Comparison of ENCODE assay signal across 8 cellular contexts in the genomic region with DNA sequence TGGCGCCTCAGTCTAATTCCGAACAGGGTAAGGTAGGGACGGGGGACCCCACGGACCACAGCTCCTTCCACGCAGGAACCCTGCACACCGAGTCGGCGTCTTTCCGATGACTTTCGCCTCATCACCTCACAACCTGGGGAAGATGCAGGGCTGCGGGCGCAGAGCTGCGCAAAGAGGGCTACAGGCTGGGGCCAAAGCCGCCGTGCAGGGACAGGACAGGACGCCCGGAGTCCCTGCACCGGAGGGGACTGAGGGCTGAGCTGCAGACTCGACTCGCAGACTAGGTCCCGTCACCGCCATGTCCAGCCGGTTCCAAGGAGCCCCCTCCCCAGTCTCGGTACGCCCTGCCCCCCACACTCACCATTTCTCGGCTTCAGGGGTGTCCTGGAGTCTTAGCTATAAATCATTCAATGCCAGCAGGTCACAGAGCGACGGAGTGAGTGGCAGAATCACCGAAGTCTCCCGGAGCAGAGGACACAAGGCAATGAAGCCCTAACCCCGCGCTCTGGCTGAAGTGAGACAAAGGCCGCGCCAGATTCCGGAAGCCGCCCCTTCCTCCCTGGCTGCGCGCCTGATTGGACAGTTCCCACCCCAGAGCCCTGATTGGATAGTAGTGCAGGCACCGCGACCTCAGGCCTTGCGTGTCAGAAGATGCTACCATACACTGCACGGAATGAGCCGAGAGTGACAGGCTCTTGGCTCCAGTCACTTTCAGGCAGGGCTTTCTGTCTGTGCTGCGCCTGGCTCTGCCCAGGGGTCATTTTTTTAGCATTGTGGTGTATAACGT. TPM values are rescaled to one million over a fixed set of nuclear protein-coding genes. Genes with fewer than 3 reads are reported as not detected.
DNase-seq lines count a peak whose midpoint lies in the region; ATAC-seq and TF ChIP-seq lines count a peak whose summit lies in the region.
"Not testable (repeated sequence)": the region's sequence is repeated elsewhere in the genome, so short reads cannot be mapped to it uniquely, and the experiment has no call there.

TSS of gene ZNF519 (minus strand) at position 522 of the 787 bp plus-strand sequence. CDS start at position 364, 158 bp downstream.

- H3K4me3 Mint-ChIP-seq in activated B cell treated with CpG ODN at 0.5 μM for 24 hours = peak within 1 kb of the TSS; percentile 93

- peak; percentile 100 for ATAC-seq in GM19035 (IDR thresholded peaks at IDR 0.05; ENCODE audit: unreplicated experiment)
- peak; percentile 100 for ATAC-seq in HG03342 (IDR thresholded peaks at IDR 0.05; ENCODE audit: unreplicated experiment)
- ATAC-seq in activated B cell treated with CpG ODN at 0.5 μM for 24 hours (ENCODE audit: low read depth) = peak; percentile 100

- not testable (repeated sequence) for H3K9me3 Mint-ChIP-seq in activated B cell treated with CpG ODN at 0.5 μM for 24 hours

- intact Hi-C loops in activated B cell treated with CpG ODN at 0.5 μM for 24 hours (cut with micrococcal nuclease) = loop anchor here (5.0 kb wide), 3 partner anchors 405 to 1250 kb away; partner anchors contain the start of genes FAM210A, LDLRAD4, PTPN2 and RNMT

- POLR2A ChIA-PET in activated B cell treated with CpG ODN at 0.5 μM for 24 hours (lab: Charles Lee) = interaction anchor here (1.2 kb wide), 1 partner anchor 9 kb away, joined by 3 read pairs; no protein-coding TSS in a partner anchor

- H3K4me1 Mint-ChIP-seq in activated B cell treated with CpG ODN at 0.5 μM for 24 hours = peaks cover 17% of the 10 kb centered on the region

- CTCF ChIA-PET in activated B cell treated with CpG ODN at 0.5 μM for 24 hours (lab: Charles Lee) = not testable (repeated sequence)

- DNase-seq in AG10803 (ENCODE audit: low read depth) (peak; percentile 96), NCI-H345 treated with DMSO at 0.1 percent for 48 hours (lab: John Stamatoyannopoulos, UW; ENCODE audit: unreplicated experiment) (peak; percentile 81), activated B cell treated with CpG ODN at 0.5 μM for 24 hours (peak; percentile 69), iris pigment epithelial cell (ENCODE audit: low read depth) (peak; percentile 98)
- DNase-seq in central memory CD4-positive, alpha-beta T cell = peak; percentile 91
- peak; percentile 77 to 80 for DNase-seq in stimulated activated CD4-positive, alpha-beta T cell treated with anti-CD3 and anti-CD28 coated beads, Interleukin-12 subunit alpha, Interleukin-12 subunit beta, amount 100 ng/mL, for 24 hours (ENCODE audit: low read depth in 2 of 2)

- H3K27me3 Mint-ChIP-seq in activated B cell treated with CpG ODN at 0.5 μM for 24 hours = not testable (repeated sequence)

- TF ChIP-seq CTCF in AG10803 (conservative IDR thresholded peaks at IDR 0.05; ENCODE audit: low read length); activated B cell treated with CpG ODN at 0.5 μM for 24 hours (IDR thresholded peaks at IDR 0.05): not testable (repeated sequence)

- H3K27ac Mint-ChIP-seq in activated B cell treated with CpG ODN at 0.5 μM for 24 hours = peak within 1 kb of the TSS; percentile 83

- H3K36me3 Mint-ChIP-seq in activated B cell treated with CpG ODN at 0.5 μM for 24 hours (ENCODE audit: low read depth) = not testable (repeated sequence)

- peak within 1 kb of the TSS; percentile 75 for H3K4me3 ChIP-seq in AG10803 (ENCODE audit: low read length)

RNA-seq across cellular contexts. Expression of gene ZNF519, which starts in this region (rescaled TPM):
- 15.9 and 17.3 TPM in 2 replicates for total RNA-seq in activated B cell treated with CpG ODN at 0.5 μM for 24 hours

Comparison
In these comparisons a context has a peak if more than half of its experiments do, and no peak if none do; other contexts are left out.
1. Peak in every context shown above with its lines: DNase-seq, ATAC-seq and H3K4me3 ChIP-seq.